Comparison of ENCODE assay signal across 10 cellular contexts in genomic region chr15:67564590-67565345, GRCh38. TPM values are rescaled to one million over a fixed set of nuclear protein-coding genes. Genes with fewer than 3 reads are reported as not detected.
A peak's percentile ranks its signal among the peaks of the same experiment; 100 is the strongest.
DNase-seq lines count a peak whose midpoint lies in the region; ATAC-seq and TF ChIP-seq lines count a peak whose summit lies in the region.
"Had no signal": no experiment of that assay in that cellular context is flagged by ENCODE, and none has a peak within 500 bp of the region (broad histone marks: within the 10 kb centered on the region; RNA-seq: fewer than 3 reads in every experiment).

No MANE protein-coding gene starts in this region.

- no peak overlapping the region for H2AFZ ChIP-seq in Karpas-422 (ENCODE audit: low read length)
- H2AFZ ChIP-seq in neural progenitor cell (replicated peaks), result no peak overlapping the region

- H4K20me1 ChIP-seq in Karpas-422 (ENCODE audit: insufficient read depth, low read depth, low read length) (no peaks in the 10 kb centered on the region), neural progenitor cell (ENCODE audit: low read depth) (no peaks in the 10 kb centered on the region)

- no peak overlapping the region for H3K27ac Mint-ChIP-seq in neural progenitor cell
- H3K27ac Mint-ChIP-seq in Caco-2 (ENCODE audit: unreplicated experiment), result no peak overlapping the region
- H3K27ac Mint-ChIP-seq: H9 had no signal

- H3K9ac ChIP-seq in Karpas-422 (ENCODE audit: low read length) (peak overlapping the region; percentile 6; the same call in 1 of the 2 replicates), neural progenitor cell (no peak overlapping the region)

- H3F3A ChIP-seq in neural progenitor cell (ENCODE audit: low read depth), result peaks cover 14% of the 10 kb centered on the region

- DNase-seq in SIG-M5 treated with dmso at 0.1 percent for 504 hours (lab: John Stamatoyannopoulos, UW; ENCODE audit: unreplicated experiment), result peak; percentile 4
- DNase-seq in SIG-M5 (lab: John Stamatoyannopoulos, UW), result no peak
- DNase-seq in Karpas-422, result peak; percentile 63
- peak; percentile 15 for DNase-seq in neural progenitor cell (ENCODE audit: low spot score)
- no peak for DNase-seq in WERI-Rb-1
- DNase-seq in cardiac septum (ENCODE audit: low spot score), result no peak
- no peak for DNase-seq in Caco-2
- DNase-seq: H9, SJCRH30 had no signal

- H3K27me3 ChIP-seq in Karpas-422 (ENCODE audit: low read length) (no peaks in the 10 kb centered on the region), neural progenitor cell (no peaks in the 10 kb centered on the region), WERI-Rb-1 (ENCODE audit: insufficient read depth, low read depth, severe bottlenecking) (no peaks in the 10 kb centered on the region), Caco-2 (replicated peaks; ENCODE audit: control insufficient read depth, insufficient read depth, low read length) (no peaks in the 10 kb centered on the region)
- H3K27me3 ChIP-seq: SJCRH30 had no signal

- intact Hi-C loops in cardiac septum (cut with DNase I) (no loop called here), Caco-2 (cut with micrococcal nuclease; ENCODE audit: unreplicated experiment) (no loop called here)

- H3K4me3 ChIP-seq in Karpas-422 (ENCODE audit: low read length), result peak overlapping the region; percentile 36
- H3K4me3 ChIP-seq in neural progenitor cell, result no peak overlapping the region
- H3K4me3 ChIP-seq in WERI-Rb-1 (ENCODE audit: low read depth, low read length), result no peak overlapping the region
- H3K4me3 ChIP-seq in Caco-2 (ENCODE audit: low read depth, low read length), result no peak overlapping the region
- H3K4me3 ChIP-seq: SJCRH30 had no signal

- peaks cover 87% of the 10 kb centered on the region for H3K79me2 ChIP-seq in Karpas-422 (ENCODE audit: low read length)
- H3K79me2 ChIP-seq in neural progenitor cell (ENCODE audit: low read depth), result no peaks in the 10 kb centered on the region

- peaks cover 19% of the 10 kb centered on the region for H3K36me3 Mint-ChIP-seq in neural progenitor cell
- no peaks in the 10 kb centered on the region for H3K36me3 Mint-ChIP-seq in Caco-2 (ENCODE audit: insufficient read depth, unreplicated experiment)

- H3K27me3 Mint-ChIP-seq in neural progenitor cell (ENCODE audit: insufficient read depth, low read depth), result no peaks in the 10 kb centered on the region
- H3K27me3 Mint-ChIP-seq in Caco-2 (ENCODE audit: insufficient read depth, unreplicated experiment), result no peaks in the 10 kb centered on the region

- H3K36me3 ChIP-seq in Karpas-422 (ENCODE audit: insufficient read depth, low read length) (peaks cover 16% of the 10 kb centered on the region), neural progenitor cell (no peaks in the 10 kb centered on the region), WERI-Rb-1 (no peaks in the 10 kb centered on the region), Caco-2 (ENCODE audit: control insufficient read depth, insufficient read depth, low read length) (no peaks in the 10 kb centered on the region)

- peak overlapping the region; percentile 86 for H3K27ac ChIP-seq in Karpas-422 (ENCODE audit: low read length)
- H3K27ac ChIP-seq in neural progenitor cell, result peak overlapping the region; percentile 66
- H3K27ac ChIP-seq in WERI-Rb-1, result no peak overlapping the region
- H3K27ac ChIP-seq: SJCRH30 had no signal

- H3K4me1 ChIP-seq in Karpas-422 (ENCODE audit: low read length) (peaks cover 81% of the 10 kb centered on the region), neural progenitor cell (peaks cover 20% of the 10 kb centered on the region), Caco-2 (no peaks in the 10 kb centered on the region)
- H3K4me1 ChIP-seq: SJCRH30 had no signal

- peak overlapping the region; percentile 64 for H3K4me2 ChIP-seq in Karpas-422 (ENCODE audit: low read depth, low read length, poor library complexity, severe bottlenecking)
- peak overlapping the region; percentile 62 for H3K4me2 ChIP-seq in neural progenitor cell

- CTCF ChIA-PET in Caco-2 (lab: Charles Lee), result no interaction called here

- no peak overlapping the region for H3K4me3 Mint-ChIP-seq in neural progenitor cell
- H3K4me3 Mint-ChIP-seq in Caco-2 (ENCODE audit: unreplicated experiment), result no peak overlapping the region
- H3K4me3 Mint-ChIP-seq: H9 had no signal

- POLR2A ChIA-PET in Caco-2 (lab: Charles Lee), result no interaction called here

- TF ChIP-seq CTCF in neural progenitor cell (IDR thresholded peaks at IDR 0.05), result no peak
- TF ChIP-seq CTCF in WERI-Rb-1 (IDR thresholded peaks at IDR 0.05; ENCODE audit: low read depth, low read length), result no peak
- TF ChIP-seq CTCF in Caco-2 (IDR thresholded peaks at IDR 0.05; ENCODE audit: insufficient read depth in 1 of 2, low read depth in 1 of 2, low read length in 1 of 2, severe bottlenecking in 1 of 2, unreplicated experiment in 1 of 2), result no peak

- ATAC-seq in HG02678 (IDR thresholded peaks at IDR 0.05; ENCODE audit: unreplicated experiment), result peak; percentile 92

- BruUV-seq in Caco-2 (replicated peaks; lab: Mats Ljungman, UMichigan), result no TSS peak

- H3K9me3 Mint-ChIP-seq in neural progenitor cell (peaks cover 3% of the 10 kb centered on the region), Caco-2 (ENCODE audit: unreplicated experiment) (no peaks in the 10 kb centered on the region)
- H3K9me3 Mint-ChIP-seq: H9 had no signal

- no peaks in the 10 kb centered on the region for H3K9me2 ChIP-seq in Karpas-422 (replicated peaks; ENCODE audit: insufficient read depth, low read length)

- H3K4me1 Mint-ChIP-seq in neural progenitor cell (peaks cover 28% of the 10 kb centered on the region), Caco-2 (ENCODE audit: low read depth, unreplicated experiment) (no peaks in the 10 kb centered on the region)

- no peaks in the 10 kb centered on the region for H3K9me3 ChIP-seq in Karpas-422 (ENCODE audit: low read length)
- no peaks in the 10 kb centered on the region for H3K9me3 ChIP-seq in neural progenitor cell (ENCODE audit: low read depth)
- H3K9me3 ChIP-seq in WERI-Rb-1 (ENCODE audit: severe bottlenecking), result no peaks in the 10 kb centered on the region
- H3K9me3 ChIP-seq in Caco-2, result no peaks in the 10 kb centered on the region
- H3K9me3 ChIP-seq: SJCRH30 had no signal

RNA-seq across cellular contexts. Expression of gene MAP2K5, which starts 22.3 kb away (rescaled TPM):
- total RNA-seq in Karpas-422 (2014; rRNA removed; shearing (Covaris generic); ENCODE audit: low replicate concordance), result 32.0 and 32.1 TPM in 2 replicates
- total RNA-seq in neural progenitor cell (ENCODE audit: low replicate concordance) (11.1 and 17.2 TPM in 2 replicates), cardiac septum (28.2 TPM), Caco-2 (2022) (12.2 and 14.0 TPM in 2 replicates)

RNA-seq across cellular contexts. Expression of gene C15orf61, which starts 43.8 kb away (rescaled TPM):
- 13.3 and 19.7 TPM in 2 replicates for total RNA-seq in Karpas-422 (2014; rRNA removed; shearing (Covaris generic); ENCODE audit: low replicate concordance)
- 3.5 and 4.1 TPM in 2 replicates for total RNA-seq in neural progenitor cell (ENCODE audit: low replicate concordance)
- total RNA-seq in cardiac septum, result 7.6 TPM
- total RNA-seq in Caco-2 (2022), result 6.0 and 10.5 TPM in 2 replicates

Comparison
In these comparisons a context has a peak if more than half of its experiments do, and no peak if none do; other contexts are left out.
1. DNase-seq: peak in SIG-M5 treated with dmso at 0.1 percent for 504 hours (single experiment), Karpas-422 (single experiment) and neural progenitor cell (single experiment); none in SIG-M5 (single experiment), WERI-Rb-1 (single experiment), cardiac septum (single experiment) and Caco-2 (0 of 2).